In the genomic region with DNA sequence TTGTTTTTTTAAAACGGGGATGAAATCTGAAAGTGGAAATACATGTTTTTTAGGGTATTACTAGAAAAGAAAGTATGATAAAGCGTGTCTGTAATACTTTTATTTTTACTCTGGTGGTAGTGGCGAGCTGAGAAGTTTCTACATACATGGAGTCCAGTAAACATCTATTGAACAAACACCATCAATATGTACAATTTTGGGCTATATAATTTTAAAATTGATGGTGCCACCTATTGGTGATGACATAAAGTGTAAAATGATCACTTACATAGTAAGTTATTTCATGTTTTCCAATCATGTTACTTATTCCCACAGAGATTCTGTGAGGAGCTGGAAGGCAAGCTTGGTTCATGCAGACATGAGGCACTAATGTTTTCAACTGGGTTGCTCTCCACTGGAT, we compare ENCODE assay signal across 8 cellular contexts. TPM values are rescaled to one million over a fixed set of nuclear protein-coding genes. Genes with fewer than 3 reads are reported as not detected.
DNase-seq lines count a peak whose midpoint lies in the region; ATAC-seq and TF ChIP-seq lines count a peak whose summit lies in the region.

No MANE protein-coding gene starts in this region.

- DNase-seq in SIG-M5 treated with dmso at 0.1 percent for 504 hours (lab: John Stamatoyannopoulos, UW; ENCODE audit: unreplicated experiment) (peak; percentile 14), SIG-M5 (lab: John Stamatoyannopoulos, UW) (no peak), NB4 (ENCODE audit: low read depth) (peak; percentile 48), chondrocyte (ENCODE audit: low spot score) (no peak)
- DNase-seq in naive thymus-derived CD4-positive, alpha-beta T cell, result peak in 6 of 9 donors; percentile 27 to 52 (median 41)
- DNase-seq in activated CD8-positive, alpha-beta memory T cell treated with anti-CD3 and anti-CD28 coated beads for 24 hours, result no peak
- no peak for DNase-seq in activated naive CD4-positive, alpha-beta T cell treated with anti-CD3 and anti-CD28 coated beads, Interleukin-2, amount 50 U/mL, for 16 hours

- H3K27me3 ChIP-seq in naive thymus-derived CD4-positive, alpha-beta T cell (ENCODE audit: control insufficient read depth in 2 of 2, insufficient read depth in 2 of 2, low read length in 2 of 2), result no peaks in the 10 kb centered on the region

- no peaks in the 10 kb centered on the region for H3K36me3 ChIP-seq in naive thymus-derived CD4-positive, alpha-beta T cell (ENCODE audit: control insufficient read depth in 2 of 3, insufficient read depth in 3 of 3, low read length in 3 of 3)

- no peak overlapping the region for H3K4me3 ChIP-seq in NB4 (ENCODE audit: low read depth, low read length)
- H3K4me3 ChIP-seq in naive thymus-derived CD4-positive, alpha-beta T cell (ENCODE audit: low read length), result no peak overlapping the region

- peaks cover 0 to 1% of the 10 kb centered on the region in 2 donors for H3K4me1 ChIP-seq in naive thymus-derived CD4-positive, alpha-beta T cell (ENCODE audit: control insufficient read depth in 2 of 2, insufficient read depth in 2 of 2, low read length in 2 of 2)

- intact Hi-C loops in naive thymus-derived CD4-positive, alpha-beta T cell (cut with micrococcal nuclease), result loop anchor here (1.0 kb wide), 5 partner anchors 14 to 132 kb away; no protein-coding TSS in a partner anchor

- CTCF ChIA-PET in naive thymus-derived CD4-positive, alpha-beta T cell (lab: Charles Lee), result interaction anchor here (0.7 to 5.2 kb wide), 15 partner anchors 8 to 131 kb away, joined by 3 to 77 read pairs (median 5); partner anchors contain the start of gene NFE2L2

- no peak for TF ChIP-seq POLR2A in NB4 (IDR thresholded peaks at IDR 0.05; ENCODE audit: extremely low read depth, insufficient read length)

- H3K27me3 Mint-ChIP-seq in chondrocyte (ENCODE audit: low read depth), result no peaks in the 10 kb centered on the region
- H3K27me3 Mint-ChIP-seq in naive thymus-derived CD4-positive, alpha-beta T cell, result no peaks in the 10 kb centered on the region

- H3K9me3 ChIP-seq in naive thymus-derived CD4-positive, alpha-beta T cell (ENCODE audit: control insufficient read depth in 2 of 3, low read length in 3 of 3), result no peaks in the 10 kb centered on the region

- no peaks in the 10 kb centered on the region for H3K36me3 Mint-ChIP-seq in chondrocyte (ENCODE audit: low read depth)
- H3K36me3 Mint-ChIP-seq in naive thymus-derived CD4-positive, alpha-beta T cell, result peaks cover 0 to 15% (median 0%) of the 10 kb centered on the region in 5 donors

- H3K9me3 Mint-ChIP-seq in chondrocyte (ENCODE audit: low read depth), result no peaks in the 10 kb centered on the region
- no peaks in the 10 kb centered on the region for H3K9me3 Mint-ChIP-seq in naive thymus-derived CD4-positive, alpha-beta T cell

- POLR2A ChIA-PET in naive thymus-derived CD4-positive, alpha-beta T cell (lab: Charles Lee), result interaction anchor here (0.9 to 6.1 kb wide), 10 partner anchors 9 to 131 kb away, joined by 3 to 144 read pairs (median 6); partner anchors contain the start of gene NFE2L2

- no peak for TF ChIP-seq CTCF in NB4 (IDR thresholded peaks at IDR 0.05; ENCODE audit: low read depth, low read length)
- peak; percentile 81 for TF ChIP-seq CTCF in chondrocyte (IDR thresholded peaks at IDR 0.05)

- H3K4me1 Mint-ChIP-seq in chondrocyte (ENCODE audit: low read depth), result peaks cover 14% of the 10 kb centered on the region
- H3K4me1 Mint-ChIP-seq in naive thymus-derived CD4-positive, alpha-beta T cell, result peaks cover 0 to 34% (median 23%) of the 10 kb centered on the region in 7 donors

- H3K27ac ChIP-seq in naive thymus-derived CD4-positive, alpha-beta T cell (ENCODE audit: low read depth, low read length), result no peak overlapping the region

- no peak overlapping the region for H3K4me3 Mint-ChIP-seq in chondrocyte (ENCODE audit: unreplicated experiment)
- no peak overlapping the region for H3K4me3 Mint-ChIP-seq in naive thymus-derived CD4-positive, alpha-beta T cell

- ATAC-seq in naive thymus-derived CD4-positive, alpha-beta T cell, result peak; percentile 70
- ATAC-seq in GM19467 (IDR thresholded peaks at IDR 0.05; ENCODE audit: unreplicated experiment), result no peak

- H3K27ac Mint-ChIP-seq in chondrocyte (ENCODE audit: unreplicated experiment), result no peak overlapping the region
- H3K27ac Mint-ChIP-seq in naive thymus-derived CD4-positive, alpha-beta T cell, result peak overlapping the region in 3 of 9 donors; percentile 22 to 56 (median 32)

RNA-seq across cellular contexts. Expression of gene NFE2L2, which starts 31.5 kb away (rescaled TPM):
- total RNA-seq in chondrocyte, result 65.7 to 88.2 TPM (median 86.8 TPM) in 3 replicates
- 10 to 100 TPM; 58.9 to 99.6 (median 74.7) TPM for total RNA-seq in naive thymus-derived CD4-positive, alpha-beta T cell
- polyA plus RNA-seq in naive thymus-derived CD4-positive, alpha-beta T cell, result 10 to 100 TPM; 67.4 to 98.5 TPM

Comparison
In these comparisons a context has a peak if more than half of its experiments do, and no peak if none do; other contexts are left out.
1. DNase-seq: peak in SIG-M5 treated with dmso at 0.1 percent for 504 hours (single experiment), NB4 (single experiment) and naive thymus-derived CD4-positive, alpha-beta T cell (6 of 9); none in SIG-M5 (single experiment), chondrocyte (single experiment), activated CD8-positive, alpha-beta memory T cell treated with anti-CD3 and anti-CD28 coated beads for 24 hours (single experiment) and activated naive CD4-positive, alpha-beta T cell treated with anti-CD3 and anti-CD28 coated beads, Interleukin-2, amount 50 U/mL, for 16 hours (single experiment).